1 cellular context compared by ENCODE assay signal in genomic region chr1:179151908-179152682, GRCh38.
TF ChIP-seq lines count a peak whose summit lies in the region.

No MANE protein-coding gene starts in this region.

TF ChIP-seq in HepG2, 621 proteins besides CTCF, POLR2A, EP300 and RAD21 (continued from another document):
- TF ChIP-seq, protein P1, sequence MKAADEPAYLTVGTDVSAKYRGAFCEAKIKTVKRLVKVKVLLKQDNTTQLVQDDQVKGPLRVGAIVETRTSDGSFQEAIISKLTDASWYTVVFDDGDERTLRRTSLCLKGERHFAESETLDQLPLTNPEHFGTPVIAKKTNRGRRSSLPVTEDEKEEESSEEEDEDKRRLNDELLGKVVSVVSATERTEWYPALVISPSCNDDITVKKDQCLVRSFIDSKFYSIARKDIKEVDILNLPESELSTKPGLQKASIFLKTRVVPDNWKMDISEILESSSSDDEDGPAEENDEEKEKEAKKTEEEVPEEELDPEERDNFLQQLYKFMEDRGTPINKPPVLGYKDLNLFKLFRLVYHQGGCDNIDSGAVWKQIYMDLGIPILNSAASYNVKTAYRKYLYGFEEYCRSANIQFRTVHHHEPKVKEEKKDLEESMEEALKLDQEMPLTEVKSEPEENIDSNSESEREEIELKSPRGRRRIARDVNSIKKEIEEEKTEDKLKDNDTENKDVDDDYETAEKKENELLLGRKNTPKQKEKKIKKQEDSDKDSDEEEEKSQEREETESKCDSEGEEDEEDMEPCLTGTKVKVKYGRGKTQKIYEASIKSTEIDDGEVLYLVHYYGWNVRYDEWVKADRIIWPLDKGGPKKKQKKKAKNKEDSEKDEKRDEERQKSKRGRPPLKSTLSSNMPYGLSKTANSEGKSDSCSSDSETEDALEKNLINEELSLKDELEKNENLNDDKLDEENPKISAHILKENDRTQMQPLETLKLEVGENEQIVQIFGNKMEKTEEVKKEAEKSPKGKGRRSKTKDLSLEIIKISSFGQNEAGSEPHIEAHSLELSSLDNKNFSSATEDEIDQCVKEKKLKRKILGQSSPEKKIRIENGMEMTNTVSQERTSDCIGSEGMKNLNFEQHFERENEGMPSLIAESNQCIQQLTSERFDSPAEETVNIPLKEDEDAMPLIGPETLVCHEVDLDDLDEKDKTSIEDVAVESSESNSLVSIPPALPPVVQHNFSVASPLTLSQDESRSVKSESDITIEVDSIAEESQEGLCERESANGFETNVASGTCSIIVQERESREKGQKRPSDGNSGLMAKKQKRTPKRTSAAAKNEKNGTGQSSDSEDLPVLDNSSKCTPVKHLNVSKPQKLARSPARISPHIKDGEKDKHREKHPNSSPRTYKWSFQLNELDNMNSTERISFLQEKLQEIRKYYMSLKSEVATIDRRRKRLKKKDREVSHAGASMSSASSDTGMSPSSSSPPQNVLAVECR (CRISPR knock-in tag; IDR thresholded peaks at IDR 0.05; ENCODE audit: borderline replicate concordance): peak; percentile 44; the same call in 1 of the 2 replicates
- no peak for TF ChIP-seq ZNF281 (CRISPR knock-in tag; IDR thresholded peaks at IDR 0.05; ENCODE audit: borderline replicate concordance)
- no peak for TF ChIP-seq NBN (conservative IDR thresholded peaks at IDR 0.05)
- peak; percentile 91 for TF ChIP-seq TEF (CRISPR knock-in tag; IDR thresholded peaks at IDR 0.05)
- TF ChIP-seq TOPORS (CRISPR knock-in tag; IDR thresholded peaks at IDR 0.05): peak; percentile 46; the same call in 1 of the 2 replicates
- TF ChIP-seq THYN1 (CRISPR knock-in tag; IDR thresholded peaks at IDR 0.05; ENCODE audit: borderline replicate concordance, low read depth): no peak
- TF ChIP-seq SP5 (CRISPR knock-in tag; IDR thresholded peaks at IDR 0.05; ENCODE audit: borderline replicate concordance, low read depth): 0 out of 2 replicates have a peak, but pooled peaks have one; percentile 14
- peak; percentile 97 for TF ChIP-seq PPARG (CRISPR knock-in tag; conservative IDR thresholded peaks at IDR 0.05)
- no peak for TF ChIP-seq SRF (IDR thresholded peaks at IDR 0.05; ENCODE audit: low read depth, low read length)
- TF ChIP-seq ZBTB34 (CRISPR knock-in tag; IDR thresholded peaks at IDR 0.05): no peak; the same call in 1 of the 2 replicates
- TF ChIP-seq, protein P2, sequence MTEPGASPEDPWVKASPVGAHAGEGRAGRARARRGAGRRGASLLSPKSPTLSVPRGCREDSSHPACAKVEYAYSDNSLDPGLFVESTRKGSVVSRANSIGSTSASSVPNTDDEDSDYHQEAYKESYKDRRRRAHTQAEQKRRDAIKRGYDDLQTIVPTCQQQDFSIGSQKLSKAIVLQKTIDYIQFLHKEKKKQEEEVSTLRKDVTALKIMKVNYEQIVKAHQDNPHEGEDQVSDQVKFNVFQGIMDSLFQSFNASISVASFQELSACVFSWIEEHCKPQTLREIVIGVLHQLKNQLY (CRISPR knock-in tag; IDR thresholded peaks at IDR 0.05): peak; percentile 81
- TF ChIP-seq NFATC3 (CRISPR knock-in tag; IDR thresholded peaks at IDR 0.05): no peak
- no peak for TF ChIP-seq ESRRA (CRISPR knock-in tag; IDR thresholded peaks at IDR 0.05; ENCODE audit: low read depth)
- TF ChIP-seq SIX1 (CRISPR knock-in tag; IDR thresholded peaks at IDR 0.05; ENCODE audit: borderline replicate concordance): peak; percentile 89
- TF ChIP-seq MAF1 (CRISPR knock-in tag; IDR thresholded peaks at IDR 0.05; ENCODE audit: borderline replicate concordance): no peak
- no peak for TF ChIP-seq ZSCAN22 (CRISPR knock-in tag; IDR thresholded peaks at IDR 0.05)
- TF ChIP-seq KDM3A (CRISPR knock-in tag; IDR thresholded peaks at IDR 0.05; ENCODE audit: low read depth): no peak; the same call in 1 of the 2 replicates
- TF ChIP-seq ZNF816 (CRISPR knock-in tag; IDR thresholded peaks at IDR 0.05; ENCODE audit: borderline replicate concordance): no peak
- TF ChIP-seq ZBTB39 (CRISPR knock-in tag; IDR thresholded peaks at IDR 0.05): peak; percentile 48; the same call in 1 of the 2 replicates
- TF ChIP-seq ZBTB20 (CRISPR knock-in tag; IDR thresholded peaks at IDR 0.05; ENCODE audit: borderline replicate concordance, low read depth): peak; percentile 58; the same call in 1 of the 2 replicates
- no peak for TF ChIP-seq KLF11 (CRISPR knock-in tag; IDR thresholded peaks at IDR 0.05)
- peak; percentile 66; the same call in 1 of the 2 replicates for TF ChIP-seq PHF21A (CRISPR knock-in tag; IDR thresholded peaks at IDR 0.05)
- peak; percentile 99 for TF ChIP-seq SKI (IDR thresholded peaks at IDR 0.05; ENCODE audit: partially characterized antibody)
- TF ChIP-seq LCORL (IDR thresholded peaks at IDR 0.05): no peak
- TF ChIP-seq LCORL (CRISPR knock-in tag; IDR thresholded peaks at IDR 0.05): peak; percentile 75
- TF ChIP-seq ATF2 (CRISPR knock-in tag; IDR thresholded peaks at IDR 0.05): 0 out of 2 replicates have a peak, but pooled peaks have one; percentile 22
- no peak for TF ChIP-seq CCDC6 (CRISPR knock-in tag; IDR thresholded peaks at IDR 0.05)
- no peak for TF ChIP-seq ZBTB38 (CRISPR knock-in tag; IDR thresholded peaks at IDR 0.05)
- peak; percentile 57; the same call in 1 of the 2 replicates for TF ChIP-seq SNAPC2 (CRISPR knock-in tag; IDR thresholded peaks at IDR 0.05)
